ENCODE assay signal across 1 cellular context in the genomic region with DNA sequence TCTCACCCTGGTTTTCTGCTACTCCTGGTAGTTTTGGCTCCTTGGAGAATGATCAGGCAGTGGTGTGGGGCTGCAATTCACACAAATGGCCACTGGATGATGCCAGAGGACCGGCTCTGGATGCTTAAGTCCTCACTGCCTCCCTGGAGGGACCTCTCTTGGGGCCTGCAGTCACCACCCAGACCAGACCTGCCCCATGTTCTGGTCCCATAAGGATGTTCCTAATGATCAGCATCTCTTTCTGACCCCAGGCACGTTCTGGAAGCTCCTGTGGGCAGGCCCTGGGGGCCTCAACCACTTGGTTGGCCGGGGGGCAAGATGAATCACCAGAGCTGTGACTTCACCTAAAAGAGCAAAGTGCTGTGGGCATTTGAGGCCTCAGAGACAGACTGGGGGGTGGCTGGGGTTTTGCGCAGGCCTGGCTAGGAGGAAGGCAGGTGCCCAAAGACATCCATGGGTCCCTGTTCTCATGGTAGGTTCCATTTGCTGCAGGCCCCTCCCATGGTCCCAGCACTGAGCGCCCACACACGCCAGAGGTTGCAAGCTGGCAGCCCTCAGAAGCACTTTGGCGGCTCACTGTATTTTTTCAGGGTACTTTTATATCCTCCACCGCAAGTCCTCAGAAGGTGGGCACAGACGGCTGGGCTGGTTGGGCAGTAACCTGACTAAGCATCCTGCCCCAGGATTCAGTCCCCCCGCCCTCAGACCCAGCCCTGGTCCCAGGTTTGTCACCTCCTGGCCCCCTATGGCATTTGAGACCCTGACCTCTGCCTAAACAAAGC.
TF ChIP-seq lines count a peak whose summit lies in the region.

No MANE protein-coding gene starts in this region.

TF ChIP-seq in HepG2, 621 proteins besides CTCF, POLR2A, EP300 and RAD21 (continued from another document):
- TF ChIP-seq, protein P1, sequence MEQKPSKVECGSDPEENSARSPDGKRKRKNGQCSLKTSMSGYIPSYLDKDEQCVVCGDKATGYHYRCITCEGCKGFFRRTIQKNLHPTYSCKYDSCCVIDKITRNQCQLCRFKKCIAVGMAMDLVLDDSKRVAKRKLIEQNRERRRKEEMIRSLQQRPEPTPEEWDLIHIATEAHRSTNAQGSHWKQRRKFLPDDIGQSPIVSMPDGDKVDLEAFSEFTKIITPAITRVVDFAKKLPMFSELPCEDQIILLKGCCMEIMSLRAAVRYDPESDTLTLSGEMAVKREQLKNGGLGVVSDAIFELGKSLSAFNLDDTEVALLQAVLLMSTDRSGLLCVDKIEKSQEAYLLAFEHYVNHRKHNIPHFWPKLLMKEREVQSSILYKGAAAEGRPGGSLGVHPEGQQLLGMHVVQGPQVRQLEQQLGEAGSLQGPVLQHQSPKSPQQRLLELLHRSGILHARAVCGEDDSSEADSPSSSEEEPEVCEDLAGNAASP (CRISPR knock-in tag; IDR thresholded peaks at IDR 0.05; ENCODE audit: borderline replicate concordance), result 0 out of 2 replicates have a peak, but pooled peaks have one; percentile 26
- TF ChIP-seq SUZ12 (IDR thresholded peaks at IDR 0.05; ENCODE audit: low read depth, low read length) (no peak), FOSL2 (CRISPR knock-in tag; IDR thresholded peaks at IDR 0.05) (peak; percentile 62; the same call in 1 of the 2 replicates)
